9 cellular contexts compared by ENCODE assay signal in genomic region chr11:124674571-124674970, GRCh38. TPM values are rescaled to one million over a fixed set of nuclear protein-coding genes. Genes with fewer than 3 reads are reported as not detected.
DNase-seq lines count a peak whose midpoint lies in the region; ATAC-seq and TF ChIP-seq lines count a peak whose summit lies in the region.
"Had no signal": no experiment of that assay in that cellular context is flagged by ENCODE, and none has a peak within 500 bp of the region (broad histone marks: within the 10 kb centered on the region; RNA-seq: fewer than 3 reads in every experiment).

No MANE protein-coding gene starts in this region.

- peak overlapping the region in 7 of 9 donors; percentile 94 to 100 (median 98) for H3K27ac Mint-ChIP-seq in naive thymus-derived CD4-positive, alpha-beta T cell

- peaks cover 0 to 4% (median 0%) of the 10 kb centered on the region in 5 donors for H3K27me3 Mint-ChIP-seq in naive thymus-derived CD4-positive, alpha-beta T cell

- no peaks in the 10 kb centered on the region for H3K36me3 ChIP-seq in HUES6 (ENCODE audit: control insufficient read depth, insufficient read depth, low read length)
- H3K36me3 ChIP-seq in naive thymus-derived CD4-positive, alpha-beta T cell (ENCODE audit: control insufficient read depth in 2 of 3, insufficient read depth in 3 of 3, low read length in 3 of 3) = peaks cover 0 to 4% (median 0%) of the 10 kb centered on the region in 3 experiments

- peaks cover 0 to 5% (median 0%) of the 10 kb centered on the region in 11 donors for H3K9me3 Mint-ChIP-seq in naive thymus-derived CD4-positive, alpha-beta T cell

- intact Hi-C loops in naive thymus-derived CD4-positive, alpha-beta T cell (cut with micrococcal nuclease) = loop anchor here (5.0 kb wide), 2 partner anchors 557 to 1213 kb away; partner anchors contain the start of genes HYLS1 (in 2 of the 2) and VWA5A (in 1 of the 2)
- intact Hi-C loops in sciatic nerve (cut with DNase I) = loop anchor here (10.0 kb wide), 2 partner anchors 70 to 190 kb away; partner anchors contain the start of gene ROBO3

- H3K27ac ChIP-seq in HUES6 (ENCODE audit: low read depth, low read length) = no peak overlapping the region
- H3K27ac ChIP-seq in naive thymus-derived CD4-positive, alpha-beta T cell (ENCODE audit: low read depth, low read length) = peak overlapping the region; percentile 91

- CTCF ChIA-PET in AG04449 (lab: Yijun Ruan, JAX) = interaction anchor here (0.8 to 6.2 kb wide), 5 partner anchors 26 to 192 kb away, joined by 3 to 176 read pairs (median 17); partner anchors contain the start of gene ROBO3
- CTCF ChIA-PET in naive thymus-derived CD4-positive, alpha-beta T cell (lab: Charles Lee) = interaction anchor here (0.9 to 3.4 kb wide), 4 partner anchors 82 to 123 kb away, joined by 3 to 12 read pairs (median 4); no protein-coding TSS in a partner anchor

- H3K4me3 Mint-ChIP-seq in naive thymus-derived CD4-positive, alpha-beta T cell = peak overlapping the region in 9 of 10 donors; percentile 82 to 94 (median 91)

- DNase-seq in AG04449 (ENCODE audit: low read depth, low spot score) (no peak), cardiac fibroblast (ENCODE audit: low read depth in 2 of 2) (no peak), ecto neural progenitor cell (ENCODE audit: low spot score) (no peak), sciatic nerve (ENCODE audit: low spot score) (no peak), NOMO-1 (lab: John Stamatoyannopoulos, UW; ENCODE audit: unreplicated experiment in 2 of 2) (no peak)
- DNase-seq in naive thymus-derived CD4-positive, alpha-beta T cell = no peak
- DNase-seq: activated CD4-positive, CD25-positive, alpha-beta regulatory T cell treated with anti-CD3 and anti-CD28 coated beads, Interleukin-2, amount 50 U/mL, for 72 hours had no signal

- no peak for ATAC-seq in naive thymus-derived CD4-positive, alpha-beta T cell
- no peak for ATAC-seq in HG03135 (IDR thresholded peaks at IDR 0.05; ENCODE audit: unreplicated experiment)
- no peak for ATAC-seq in sciatic nerve

- peaks cover 19% of the 10 kb centered on the region for H3K27me3 ChIP-seq in HUES6 (ENCODE audit: control insufficient read depth, insufficient read depth, low read length)
- no peaks in the 10 kb centered on the region for H3K27me3 ChIP-seq in naive thymus-derived CD4-positive, alpha-beta T cell (ENCODE audit: control insufficient read depth in 2 of 2, insufficient read depth in 2 of 2, low read length in 2 of 2)

- H3K9ac ChIP-seq in HUES6 (ENCODE audit: low read length) = no peak overlapping the region

- peaks cover 22 to 39% (median 31%) of the 10 kb centered on the region in 7 donors for H3K4me1 Mint-ChIP-seq in naive thymus-derived CD4-positive, alpha-beta T cell

- peaks cover 0 to 4% (median 0%) of the 10 kb centered on the region in 5 donors for H3K36me3 Mint-ChIP-seq in naive thymus-derived CD4-positive, alpha-beta T cell

- POLR2A ChIA-PET in AG04449 (lab: Yijun Ruan, JAX) = interaction anchor here (0.8 kb wide), 1 partner anchor 25 kb away, joined by 3 read pairs; no protein-coding TSS in a partner anchor
- POLR2A ChIA-PET in naive thymus-derived CD4-positive, alpha-beta T cell (lab: Charles Lee) = interaction anchor here (0.7 to 7.4 kb wide), 5 partner anchors 17 to 215 kb away, joined by 3 to 112 read pairs (median 10); partner anchors contain the start of genes MSANTD2, TBRG1 and VSIG2

- no peak for TF ChIP-seq CTCF in AG04449 (IDR thresholded peaks at IDR 0.05; ENCODE audit: insufficient read depth, low read length, missing control alignments)
- TF ChIP-seq CTCF in cardiac fibroblast (IDR thresholded peaks at IDR 0.05; ENCODE audit: low read depth, low read length) = no peak

- no peaks in the 10 kb centered on the region for H3K9me3 ChIP-seq in HUES6 (ENCODE audit: control insufficient read depth, insufficient read depth, low read depth, low read length)
- H3K9me3 ChIP-seq in naive thymus-derived CD4-positive, alpha-beta T cell (ENCODE audit: control insufficient read depth in 2 of 3, low read length in 3 of 3) = no peaks in the 10 kb centered on the region

- H3K4me3 ChIP-seq in AG04449 (ENCODE audit: low read depth, low read length) (peak overlapping the region; percentile 79), HUES6 (ENCODE audit: low read depth, low read length) (peak overlapping the region; percentile 90), cardiac fibroblast (replicated peaks in 1 of 2; ENCODE audit: low read depth in 2 of 2, low read length in 2 of 2) (peak overlapping the region; percentile 70 to 83)
- H3K4me3 ChIP-seq in naive thymus-derived CD4-positive, alpha-beta T cell (ENCODE audit: low read length) = peak overlapping the region; percentile 76

- peaks cover 7% of the 10 kb centered on the region; the same call in 1 of the 2 replicates for H3K4me1 ChIP-seq in HUES6 (ENCODE audit: control insufficient read depth, insufficient read depth, low read length)
- H3K4me1 ChIP-seq in naive thymus-derived CD4-positive, alpha-beta T cell (ENCODE audit: control insufficient read depth in 2 of 2, insufficient read depth in 2 of 2, low read length in 2 of 2) = peaks cover 14 to 36% of the 10 kb centered on the region in 2 donors

RNA-seq across cellular contexts. Expression of gene SPA17, which starts 0.9 kb away (rescaled TPM):
- total RNA-seq in naive thymus-derived CD4-positive, alpha-beta T cell = 1 to 10 TPM in 4 of 5 experiments, under 1 TPM in 1; 1.00 to 1.1 (median 1.0) TPM
- 1 to 10 TPM; 1.7 to 2.3 TPM for polyA plus RNA-seq in naive thymus-derived CD4-positive, alpha-beta T cell
- 2.5 TPM for total RNA-seq in sciatic nerve

RNA-seq across cellular contexts. Expression of gene SIAE, which starts 1.0 kb away (rescaled TPM):
- 10 to 100 TPM in 3 of 5 experiments, 1 to 10 TPM in 2; 6.2 to 11.3 (median 10.4) TPM for total RNA-seq in naive thymus-derived CD4-positive, alpha-beta T cell
- 1 to 10 TPM; 2.7 to 6.5 TPM for polyA plus RNA-seq in naive thymus-derived CD4-positive, alpha-beta T cell
- total RNA-seq in sciatic nerve = 12.3 TPM

RNA-seq across cellular contexts. Expression of gene TBRG1, which starts 51.9 kb away (rescaled TPM):
- 10 to 100 TPM; 35.5 to 78.6 (median 63.9) TPM for total RNA-seq in naive thymus-derived CD4-positive, alpha-beta T cell
- 10 to 100 TPM; 32.4 to 38.4 TPM for polyA plus RNA-seq in naive thymus-derived CD4-positive, alpha-beta T cell
- 38.8 TPM for total RNA-seq in sciatic nerve
